15 cellular contexts compared by ENCODE assay signal in the genomic region with DNA sequence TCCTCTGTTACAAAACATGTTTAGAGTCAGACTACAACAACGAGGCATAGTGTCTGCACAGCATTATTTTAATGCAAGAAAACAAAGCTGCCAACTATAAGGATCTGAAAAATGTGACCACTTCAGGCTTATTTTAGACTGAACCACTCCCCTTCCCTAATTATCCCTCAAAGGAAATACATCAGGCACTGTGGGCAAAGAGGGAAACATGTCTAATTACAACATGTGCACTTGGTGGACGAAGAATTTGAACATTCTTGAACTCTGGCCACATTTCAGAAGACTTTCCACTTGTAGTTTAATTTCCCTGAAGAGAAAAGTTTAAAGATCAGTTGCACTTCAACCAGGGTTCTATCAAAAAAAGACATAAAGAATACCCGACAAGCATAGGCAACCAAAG. TPM values are rescaled to one million over a fixed set of nuclear protein-coding genes. Genes with fewer than 3 reads are reported as not detected.
A peak's percentile ranks its signal among the peaks of the same experiment; 100 is the strongest.
DNase-seq lines count a peak whose midpoint lies in the region; ATAC-seq and TF ChIP-seq lines count a peak whose summit lies in the region.
"Had no signal": no experiment of that assay in that cellular context is flagged by ENCODE, and none has a peak within 500 bp of the region (broad histone marks: within the 10 kb centered on the region; RNA-seq: fewer than 3 reads in every experiment).

No MANE protein-coding gene starts in this region.

- H3K27ac ChIP-seq in OCI-LY7 (ENCODE audit: low read depth, low read length, poor library complexity, severe bottlenecking) (no peak overlapping the region), gastrocnemius medialis (peak overlapping the region in 3 of 4 donors; percentile 38 to 60 (median 45)), aorta (ENCODE audit: low read depth in 1 of 2, low read length in 2 of 2) (no peak overlapping the region)
- H3K27ac ChIP-seq: SK-N-MC had no signal

- POLR2A ChIA-PET in OCI-LY7 (lab: Charles Lee): interaction anchor here (0.9 kb wide), 1 partner anchor 38 kb away, joined by 3 read pairs; no protein-coding TSS in a partner anchor

- H3K4me2 ChIP-seq in OCI-LY7 (ENCODE audit: low read length): peak overlapping the region; percentile 75

- H3K36me3 ChIP-seq in OCI-LY7 (ENCODE audit: insufficient read depth, low read length) (peaks cover 59% of the 10 kb centered on the region), gastrocnemius medialis (no peaks in the 10 kb centered on the region), aorta (ENCODE audit: control insufficient read depth in 1 of 2, insufficient read depth in 2 of 2, low read length in 1 of 2) (peaks cover 0 to 2% of the 10 kb centered on the region in 2 donors)

- no peaks in the 10 kb centered on the region for H3K9me2 ChIP-seq in OCI-LY7 (ENCODE audit: insufficient read depth, low read length)

- peak overlapping the region in 5 of 7 donors; percentile 15 to 68 (median 43) for H3K27ac Mint-ChIP-seq in CD14-positive monocyte
- no peak overlapping the region for H3K27ac Mint-ChIP-seq in activated CD4-positive, alpha-beta T cell treated with anti-CD3 and anti-CD28 coated beads, Interleukin-2, amount 10 ng/mL, durations not matched to agents 24 days and 14 days
- no peak overlapping the region for H3K27ac Mint-ChIP-seq in effector memory CD8-positive, alpha-beta T cell

- TSS peak; percentile 53 for BruUV-seq in OCI-LY7 (replicated peaks; lab: Mats Ljungman, UMichigan)

- H3K9me3 Mint-ChIP-seq in CD14-positive monocyte: peaks cover 0 to 2% (median 0%) of the 10 kb centered on the region in 7 donors
- no peaks in the 10 kb centered on the region for H3K9me3 Mint-ChIP-seq in activated CD4-positive, alpha-beta T cell treated with anti-CD3 and anti-CD28 coated beads, Interleukin-2, amount 10 ng/mL, durations not matched to agents 24 days and 14 days
- no peaks in the 10 kb centered on the region for H3K9me3 Mint-ChIP-seq in effector memory CD8-positive, alpha-beta T cell

- TF ChIP-seq POLR2A in gastrocnemius medialis (IDR thresholded peaks at IDR 0.05): no peak

- H4K20me1 ChIP-seq in OCI-LY7 (ENCODE audit: insufficient read depth, low read length): peaks cover 35% of the 10 kb centered on the region; the same call in 1 of the 2 replicates

- in situ Hi-C loops in gastrocnemius medialis (cut with MboI; ENCODE audit: low sequenced_read_pairs in 4 of 4): no loop called here

- intact Hi-C loops in CD14-positive monocyte (cut with micrococcal nuclease) (loop anchor here in 1 of 2 donors (10.0 kb wide), 1 partner anchor 144 kb away; no protein-coding TSS in a partner anchor), OCI-LY7 (cut with micrococcal nuclease; ENCODE audit: unreplicated experiment) (no loop called here), gastrocnemius medialis (cut with DNase I; ENCODE audit: low total_unique reads) (no loop called here), aorta (cut with DNase I) (no loop called here)
- intact Hi-C loops in activated CD4-positive, alpha-beta T cell treated with anti-CD3 and anti-CD28 coated beads, Interleukin-2, amount 10 ng/mL, durations not matched to agents 24 days and 14 days (cut with micrococcal nuclease): no loop called here

- H3K4me3 Mint-ChIP-seq in CD14-positive monocyte: peak overlapping the region; percentile 0 to 52
- no peak overlapping the region for H3K4me3 Mint-ChIP-seq in activated CD4-positive, alpha-beta T cell treated with anti-CD3 and anti-CD28 coated beads, Interleukin-2, amount 10 ng/mL, durations not matched to agents 24 days and 14 days
- H3K4me3 Mint-ChIP-seq in effector memory CD8-positive, alpha-beta T cell: no peak overlapping the region

- 44 to 47% methylated on average over 3 of the region's 3 CpGs for WGBS in aorta, 2 donors

- H3K27me3 ChIP-seq in gastrocnemius medialis: no peaks in the 10 kb centered on the region
- no peaks in the 10 kb centered on the region for H3K27me3 ChIP-seq in aorta (ENCODE audit: control insufficient read depth in 1 of 2, insufficient read depth in 2 of 2, low read length in 1 of 2)

- peaks cover 54% of the 10 kb centered on the region for H3K4me1 Mint-ChIP-seq in CD14-positive monocyte
- H3K4me1 Mint-ChIP-seq in activated CD4-positive, alpha-beta T cell treated with anti-CD3 and anti-CD28 coated beads, Interleukin-2, amount 10 ng/mL, durations not matched to agents 24 days and 14 days: peaks cover 37% of the 10 kb centered on the region
- peaks cover 43 to 61% of the 10 kb centered on the region in 2 donors for H3K4me1 Mint-ChIP-seq in effector memory CD8-positive, alpha-beta T cell (ENCODE audit: low read depth in 2 of 2)

- no peak for ATAC-seq in gastrocnemius medialis
- no peak for ATAC-seq in aorta (ENCODE audit: low FRiP score)
- ATAC-seq in effector memory CD8-positive, alpha-beta T cell (replicated peaks): no peak
- ATAC-seq: GM12878 had no signal

- no peak overlapping the region for H2AFZ ChIP-seq in OCI-LY7 (ENCODE audit: low read length)

- H3K27me3 Mint-ChIP-seq in CD14-positive monocyte (ENCODE audit: low read depth in 3 of 3): peaks cover 1 to 5% (median 2%) of the 10 kb centered on the region in 3 donors
- no peaks in the 10 kb centered on the region for H3K27me3 Mint-ChIP-seq in activated CD4-positive, alpha-beta T cell treated with anti-CD3 and anti-CD28 coated beads, Interleukin-2, amount 10 ng/mL, durations not matched to agents 24 days and 14 days
- H3K27me3 Mint-ChIP-seq in effector memory CD8-positive, alpha-beta T cell: no peaks in the 10 kb centered on the region

- H3K4me1 ChIP-seq in OCI-LY7 (ENCODE audit: insufficient read depth, low read length, poor library complexity, severe bottlenecking): peaks cover 51% of the 10 kb centered on the region
- peaks cover 10 to 42% of the 10 kb centered on the region in 2 donors for H3K4me1 ChIP-seq in gastrocnemius medialis
- H3K4me1 ChIP-seq in aorta (ENCODE audit: control insufficient read depth in 1 of 2, insufficient read depth in 2 of 2, low read length in 2 of 2): no peaks in the 10 kb centered on the region

- H3K9me3 ChIP-seq in OCI-LY7 (ENCODE audit: low read length): no peaks in the 10 kb centered on the region
- H3K9me3 ChIP-seq in gastrocnemius medialis: no peaks in the 10 kb centered on the region
- H3K9me3 ChIP-seq in aorta (ENCODE audit: control insufficient read depth, low read length): no peaks in the 10 kb centered on the region

- H3K4me3 ChIP-seq in OCI-LY7 (ENCODE audit: low read depth, low read length, poor library complexity, severe bottlenecking): peak overlapping the region; percentile 90
- no peak overlapping the region for H3K4me3 ChIP-seq in gastrocnemius medialis
- H3K4me3 ChIP-seq in aorta (ENCODE audit: low read length in 2 of 2): no peak overlapping the region
- H3K4me3 ChIP-seq: SK-N-MC had no signal

- no peak for DNase-seq in CD14-positive monocyte (ENCODE audit: low spot score)
- DNase-seq in OCI-LY7 (ENCODE audit: low spot score): no peak
- DNase-seq in foreskin melanocyte: peak; percentile 40
- DNase-seq in gastrocnemius medialis: no peak
- no peak for DNase-seq in cerebellum (ENCODE audit: low spot score)
- no peak for DNase-seq in activated CD4-positive, alpha-beta T cell treated with anti-CD3 and anti-CD28 coated beads, Interleukin-2, amount 10 ng/mL, durations not matched to agents 24 days and 14 days
- DNase-seq in aorta: no peak
- DNase-seq in effector memory CD8-positive, alpha-beta T cell: no peak
- DNase-seq: activated naive CD4-positive, alpha-beta T cell treated with anti-CD3 and anti-CD28 coated beads, Interleukin-2, amount 50 U/mL, for 16 hours; DMS53; NCI-H2171 treated with DMSO at 0.1 percent for 48 hours; nucleus accumbens; stimulated activated CD4-positive, alpha-beta T cell treated with anti-CD3 and anti-CD28 coated beads, Interleukin-12 subunit alpha, Interleukin-12 subunit beta, amount 100 ng/mL, for 4 hours had no signal

- no peak for TF ChIP-seq CTCF in CD14-positive monocyte (IDR thresholded peaks at IDR 0.05)
- no peak for TF ChIP-seq CTCF in OCI-LY7 (conservative IDR thresholded peaks at IDR 0.05; ENCODE audit: low read length)
- no peak for TF ChIP-seq CTCF in gastrocnemius medialis (IDR thresholded peaks at IDR 0.05 in 4 of 5, conservative IDR thresholded peaks at IDR 0.05 in 1 of 5)

- peaks cover 85% of the 10 kb centered on the region for H3K79me2 ChIP-seq in OCI-LY7 (ENCODE audit: insufficient read depth, low read depth, low read length)

- CTCF ChIA-PET in OCI-LY7 (lab: Charles Lee; ENCODE audit: unreplicated experiment): no interaction called here

- H3K36me3 Mint-ChIP-seq in CD14-positive monocyte: peaks cover 0 to 14% of the 10 kb centered on the region in 2 donors
- H3K36me3 Mint-ChIP-seq in activated CD4-positive, alpha-beta T cell treated with anti-CD3 and anti-CD28 coated beads, Interleukin-2, amount 10 ng/mL, durations not matched to agents 24 days and 14 days (ENCODE audit: low read depth): peaks cover 29% of the 10 kb centered on the region
- peaks cover 25% of the 10 kb centered on the region for H3K36me3 Mint-ChIP-seq in effector memory CD8-positive, alpha-beta T cell (ENCODE audit: insufficient read depth)

RNA-seq across cellular contexts. Expression of a gene that starts 3.8 kb away (rescaled TPM):
- polyA plus RNA-seq in CD14-positive monocyte (10 to 100 TPM; 17.3 to 19.0 TPM), aorta (10 to 100 TPM in 1 of 2 donors, 1 to 10 TPM in 1; 8.8 to 10.9 TPM)
- 32.5 and 33.6 TPM in 2 replicates for total RNA-seq in OCI-LY7 (2014; rRNA removed; shearing (Covaris generic))
- total RNA-seq in OCI-LY7 (2022) (71.7 and 71.9 TPM in 2 replicates), gastrocnemius medialis (10 to 100 TPM in 3 of 4 donors, 1 to 10 TPM in 1; 6.4 to 11.5 (median 10.6) TPM), cerebellum (20.2 TPM), aorta (10 to 100 TPM; 36.9 to 37.8 TPM)
- total RNA-seq in activated CD4-positive, alpha-beta T cell treated with anti-CD3 and anti-CD28 coated beads, Interleukin-2, amount 10 ng/mL, durations not matched to agents 24 days and 14 days: 26.5 and 29.8 TPM in 2 replicates

Comparison
In these comparisons a context has a peak if more than half of its experiments do, and no peak if none do; other contexts are left out.
1. H3K27ac Mint-ChIP-seq: peak in CD14-positive monocyte (5 of 7); none in activated CD4-positive, alpha-beta T cell treated with anti-CD3 and anti-CD28 coated beads, Interleukin-2, amount 10 ng/mL, durations not matched to agents 24 days and 14 days (single experiment) and effector memory CD8-positive, alpha-beta T cell (0 of 2).
2. H3K4me3 Mint-ChIP-seq: peak in CD14-positive monocyte (2 of 2); none in activated CD4-positive, alpha-beta T cell treated with anti-CD3 and anti-CD28 coated beads, Interleukin-2, amount 10 ng/mL, durations not matched to agents 24 days and 14 days (single experiment) and effector memory CD8-positive, alpha-beta T cell (0 of 2).
3. H3K27ac ChIP-seq: peak in gastrocnemius medialis (3 of 4); none in OCI-LY7 (single experiment) and aorta (0 of 2).